In the genomic region with DNA sequence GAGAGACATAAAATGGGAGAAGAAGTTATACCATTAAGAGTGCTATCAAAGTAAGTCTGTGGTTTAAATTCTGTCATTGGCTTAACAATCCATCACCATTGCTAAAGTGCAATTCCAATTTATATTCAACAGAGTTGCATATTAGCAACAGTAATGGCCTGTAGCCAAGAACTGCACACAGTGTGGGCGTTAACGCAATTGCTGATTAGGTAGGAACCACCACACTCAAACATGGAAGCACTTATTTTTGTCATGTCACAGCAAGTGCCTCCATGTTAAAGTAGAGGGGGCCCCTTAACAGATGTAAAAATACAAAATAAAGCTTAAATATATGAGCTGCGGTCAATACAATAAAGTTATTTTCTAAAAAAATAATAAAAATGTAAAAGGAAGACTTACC, we compare ENCODE assay signal across 18 cellular contexts. TPM values are rescaled to one million over a fixed set of nuclear protein-coding genes. Genes with fewer than 3 reads are reported as not detected.
DNase-seq lines count a peak whose midpoint lies in the region; ATAC-seq and TF ChIP-seq lines count a peak whose summit lies in the region.
"Had no signal": no experiment of that assay in that cellular context is flagged by ENCODE, and none has a peak within 500 bp of the region (broad histone marks: within the 10 kb centered on the region; RNA-seq: fewer than 3 reads in every experiment).

No MANE protein-coding gene starts in this region.

- no peak for TF ChIP-seq CTCF in choroid plexus epithelial cell (conservative IDR thresholded peaks at IDR 0.05; ENCODE audit: low read depth, low read length)

- H3K27me3 ChIP-seq in GM23248 (replicated peaks; ENCODE audit: insufficient read depth) (no peaks in the 10 kb centered on the region), iPS-18a (ENCODE audit: control insufficient read depth, insufficient read depth, low read length) (no peaks in the 10 kb centered on the region)
- H3K27me3 ChIP-seq: BE2C had no signal

- H3K4me2 ChIP-seq in GM23248 (ENCODE audit: unreplicated experiment), result no peak overlapping the region

- ATAC-seq in GM18498 (IDR thresholded peaks at IDR 0.05; ENCODE audit: unreplicated experiment), result no peak
- no peak for ATAC-seq in HG02610 (IDR thresholded peaks at IDR 0.05; ENCODE audit: unreplicated experiment)
- no peak for ATAC-seq in GM19452 (IDR thresholded peaks at IDR 0.05; ENCODE audit: unreplicated experiment)
- ATAC-seq in HG02852 (IDR thresholded peaks at IDR 0.05; ENCODE audit: unreplicated experiment), result no peak

- no peak overlapping the region for H3K27ac ChIP-seq in GM23248
- H3K27ac ChIP-seq in iPS-18a (ENCODE audit: low read length), result peak overlapping the region; percentile 99

- H4K20me1 ChIP-seq in GM23248 (ENCODE audit: insufficient read depth), result no peaks in the 10 kb centered on the region

- H3K4me1 ChIP-seq in GM23248 (ENCODE audit: insufficient read depth) (no peaks in the 10 kb centered on the region), iPS-18a (ENCODE audit: control insufficient read depth, low read depth, low read length) (peaks cover 30% of the 10 kb centered on the region)
- H3K4me1 ChIP-seq: BE2C had no signal

- no peak overlapping the region for H3K4me3 ChIP-seq in GM23248
- no peak overlapping the region for H3K4me3 ChIP-seq in choroid plexus epithelial cell (ENCODE audit: low read depth, low read length)
- peak overlapping the region; percentile 96 for H3K4me3 ChIP-seq in iPS-18a (ENCODE audit: low read length)

- peak; percentile 5 for DNase-seq in GM23248
- DNase-seq in HUDEP-2 (lab: John Stamatoyannopoulos, UW; ENCODE audit: unreplicated experiment in 76 of 76), result peak in 46 of 76 experiments; percentile 0 to 66 (median 14)
- DNase-seq in choroid plexus epithelial cell (ENCODE audit: low read depth), result peak; percentile 12
- DNase-seq: BE2C; CD4-positive, alpha-beta memory T cell; HFFc6; MV-4-11; NCI-H1436; NCI-H2227 treated with DMSO at 0.1 percent for 48 hours; NCI-H524 treated with DMSO at 0.1 percent for 48 hours; OCI-M1; RPMI8226; SW 1271 had no signal

- H3K9me3 ChIP-seq in GM23248 (ENCODE audit: low read depth) (no peaks in the 10 kb centered on the region), iPS-18a (ENCODE audit: control insufficient read depth, low read depth, low read length) (no peaks in the 10 kb centered on the region)
- H3K9me3 ChIP-seq: BE2C had no signal

- no peak overlapping the region for H3K9ac ChIP-seq in GM23248
- H3K9ac ChIP-seq in iPS-18a (ENCODE audit: low read length), result peak overlapping the region; percentile 99

- peaks cover 61% of the 10 kb centered on the region for H3K36me3 ChIP-seq in GM23248 (ENCODE audit: low read depth)
- H3K36me3 ChIP-seq in iPS-18a (ENCODE audit: control insufficient read depth, low read depth, low read length), result peaks cover 28% of the 10 kb centered on the region

- 56 to 58% methylated on average over 3 of the region's 3 CpGs for WGBS in GM23248 (ENCODE audit: low coverage in 1 of 2, low lambda C conversion rate in 2 of 2, missing lambda C conversion rate in 2 of 2), 2 experiments

- in situ Hi-C loops in GM23248 (cut with MboI), result loop anchor here (10.0 kb wide), 1 partner anchor 287 kb away; no protein-coding TSS in a partner anchor

- 0 out of 2 replicates have a peak, but pooled peaks cover 7% of the 10 kb centered on the region for H3K79me2 ChIP-seq in GM23248 (ENCODE audit: insufficient read depth)

- no peaks in the 10 kb centered on the region for H3F3A ChIP-seq in GM23248 (ENCODE audit: insufficient read depth)

- H2AFZ ChIP-seq in GM23248, result no peak overlapping the region

- no peaks in the 10 kb centered on the region for H3K9me2 ChIP-seq in GM23248 (ENCODE audit: insufficient read depth)

RNA-seq across cellular contexts. Expression of a gene that starts 10.8 kb away (rescaled TPM):
- 22.8 and 28.3 TPM in 2 replicates for total RNA-seq in GM23248 (2014; rRNA removed; shearing (Covaris generic))
- polyA plus RNA-seq in GM23248 (2016; fragmentation: Nextera tagmentation; extraction: Ambion mirVana), result 40.0 and 42.2 TPM in 2 replicates

RNA-seq across cellular contexts. Expression of a gene that starts 11.1 kb away (rescaled TPM):
- 4.8 and 5.3 TPM in 2 replicates for total RNA-seq in GM23248 (2014; rRNA removed; shearing (Covaris generic))
- polyA plus RNA-seq in GM23248 (2016; fragmentation: Nextera tagmentation; extraction: Ambion mirVana), result 3.1 TPM in 2 replicates
